Comparison of ENCODE assay signal across 8 cellular contexts in genomic region chr10:15864419-15864818, GRCh38.
"Had no signal": no experiment of that assay in that cellular context is flagged by ENCODE, and none has a peak within 500 bp of the region (broad histone marks: within the 10 kb centered on the region; RNA-seq: fewer than 3 reads in every experiment).

No MANE protein-coding gene starts in this region.

- FAIRE-seq: H1, H54, HTR-8/SVneo, K562 had no signal

- DNase-seq: H9, HCEC 1CT, IMR-90 had no signal

- H3K4me3 ChIP-seq: GM23338, K562 had no signal
